22 cellular contexts compared by ENCODE assay signal in the genomic region with DNA sequence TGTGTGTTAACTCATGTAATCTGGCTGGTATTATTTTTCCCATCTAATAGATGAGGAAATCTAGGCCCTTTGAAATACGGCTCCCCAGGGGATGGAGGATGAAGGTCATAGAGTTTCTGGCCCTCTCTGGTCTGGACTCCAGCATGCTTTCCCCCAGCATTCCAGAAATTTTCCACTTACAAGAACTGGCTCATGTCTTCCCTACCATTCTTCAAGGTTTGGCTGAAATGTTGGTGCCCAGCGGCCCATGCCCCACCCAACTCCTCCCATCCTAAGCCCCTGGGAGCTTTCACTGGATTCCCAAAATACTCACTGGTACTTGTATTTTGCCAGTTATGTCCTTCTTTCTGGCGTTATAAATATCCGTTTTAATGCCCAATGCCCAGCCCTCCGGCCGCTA.
"Had no signal": no experiment of that assay in that cellular context is flagged by ENCODE, and none has a peak within 500 bp of the region (broad histone marks: within the 10 kb centered on the region; RNA-seq: fewer than 3 reads in every experiment).

No MANE protein-coding gene starts in this region.

- H3K9me3 Mint-ChIP-seq: activated naive CD4-positive, alpha-beta T cell treated with anti-CD3 and anti-CD28 coated beads, Interleukin-2, amount 50 U/mL, for 24 hours had no signal

- H3K36me3 Mint-ChIP-seq: activated naive CD4-positive, alpha-beta T cell treated with anti-CD3 and anti-CD28 coated beads, Interleukin-2, amount 50 U/mL, for 24 hours; naive B cell had no signal

- H3K4me1 ChIP-seq: body of pancreas, gastroesophageal sphincter, sigmoid colon, upper lobe of right lung had no signal

- H3K27ac ChIP-seq: body of pancreas, gastroesophageal sphincter, sigmoid colon, upper lobe of right lung, WERI-Rb-1 had no signal

- H3K36me3 ChIP-seq: gastroesophageal sphincter, sigmoid colon, upper lobe of right lung, WERI-Rb-1 had no signal

- H3K9me3 ChIP-seq: body of pancreas, mucosa of descending colon, sigmoid colon, upper lobe of right lung had no signal

- ATAC-seq: body of pancreas, gastroesophageal sphincter, left ventricle myocardium superior, mucosa of descending colon, upper lobe of right lung had no signal

- H3K4me3 Mint-ChIP-seq: activated naive CD4-positive, alpha-beta T cell treated with anti-CD3 and anti-CD28 coated beads, Interleukin-2, amount 50 U/mL, for 24 hours; naive B cell; neural crest cell had no signal

- H3K4me3 ChIP-seq: body of pancreas, gastroesophageal sphincter, mucosa of descending colon, sigmoid colon, upper lobe of right lung had no signal

- H3K27ac Mint-ChIP-seq: activated naive CD4-positive, alpha-beta T cell treated with anti-CD3 and anti-CD28 coated beads, Interleukin-2, amount 50 U/mL, for 24 hours had no signal

- DNase-seq: activated CD4-positive, CD25-positive, alpha-beta regulatory T cell treated with anti-CD3 and anti-CD28 coated beads, Interleukin-2, amount 50 U/mL, for 72 hours; activated gamma-delta T cell treated with Interleukin-2 at 50 U/mL for 16 hours; activated T-cell treated with anti-CD3 and anti-CD28 coated beads, Interleukin-2, amount 50 U/mL, for 1 hour; anterior cingulate cortex; body of pancreas; caudate nucleus; dermis blood vessel endothelial cell; effector CD8-positive, alpha-beta T cell; hypothalamus; left ventricle myocardium superior; mucosa of descending colon; naive B cell; occipital lobe; sigmoid colon; stimulated activated CD4-positive, alpha-beta T cell treated with anti-CD3 and anti-CD28 coated beads, Interleukin-4, amount 100 ng/mL, for 24 hours; stimulated activated naive CD4-positive, alpha-beta T cell treated with Interleukin-2 at 50 U/mL for 16 hours; T-helper 1 cell; upper lobe of right lung; WERI-Rb-1 had no signal

- H3K4me1 Mint-ChIP-seq: activated naive CD4-positive, alpha-beta T cell treated with anti-CD3 and anti-CD28 coated beads, Interleukin-2, amount 50 U/mL, for 24 hours; naive B cell had no signal

- H3K27me3 ChIP-seq: body of pancreas had no signal
